ENCODE assay signal across 29 cellular contexts in the genomic region with DNA sequence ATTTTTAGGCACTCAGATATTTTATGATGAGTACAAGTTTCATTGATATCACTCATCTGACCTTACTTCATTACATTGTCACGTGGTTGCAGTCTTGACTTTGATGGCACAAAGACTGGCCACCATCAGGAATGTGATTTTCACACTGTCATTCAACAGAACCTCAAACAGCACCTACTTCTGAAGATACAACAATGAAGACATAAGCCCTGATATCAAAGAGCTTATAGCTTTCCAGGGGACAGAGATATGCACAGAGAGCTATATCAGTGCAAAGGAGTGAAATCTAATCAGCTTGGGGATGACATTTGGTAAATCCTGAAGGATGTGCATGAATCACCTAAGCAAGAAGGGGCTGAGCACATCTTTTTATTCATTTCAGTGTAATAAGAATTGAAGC.
"Had no signal": no experiment of that assay in that cellular context is flagged by ENCODE, and none has a peak within 500 bp of the region (broad histone marks: within the 10 kb centered on the region; RNA-seq: fewer than 3 reads in every experiment).

No MANE protein-coding gene starts in this region.

- H3K4me3 ChIP-seq: ascending aorta, esophagus squamous epithelium, gastroesophageal sphincter had no signal

- DNase-seq: activated CD4-positive, alpha-beta memory T cell treated with anti-CD3 and anti-CD28 coated beads for 36 hours; activated CD4-positive, alpha-beta T cell treated with anti-CD3 and anti-CD28 coated beads for 36 hours; activated CD4-positive, alpha-beta T cell treated with anti-CD3 and anti-CD28 coated beads, Interleukin-2, amount 10 ng/mL, durations not matched to agents 24 days and 14 days; activated CD4-positive, CD25-positive, alpha-beta regulatory T cell; activated CD4-positive, CD25-positive, alpha-beta regulatory T cell treated with anti-CD3 and anti-CD28 coated beads, Interleukin-2, amount 50 U/mL, for 72 hours; activated CD8-positive, alpha-beta memory T cell treated with anti-CD3 and anti-CD28 coated beads, Interleukin-2, amount 10 ng/mL, durations not matched to agents 7 days and 5 days; activated CD8-positive, alpha-beta memory T cell treated with anti-CD3 and anti-CD28 coated beads, Interleukin-2, amount 50 U/mL, for 4 hours; activated CD8-positive, alpha-beta T cell treated with anti-CD3 and anti-CD28 coated beads, Interleukin-2, amount 10 ng/mL, durations not matched to agents 7 days and 5 days; activated effector memory CD4-positive, alpha-beta T cell treated with anti-CD3 and anti-CD28 coated beads, Interleukin-2, amount 50 U/mL, for 16 hours; activated naive CD4-positive, alpha-beta T cell treated with anti-CD3 and anti-CD28 coated beads, Interleukin-2, amount 10 ng/mL, durations not matched to agents 7 days and 5 days; activated naive CD8-positive, alpha-beta T cell treated with anti-CD3 and anti-CD28 coated beads, Interleukin-2, amount 10 ng/mL, durations not matched to agents 7 days and 5 days; activated T-cell treated with anti-CD3 and anti-CD28 coated beads, Interleukin-2, amount 50 U/mL, for 1 hour; activated T-cell treated with anti-CD3 and anti-CD28 coated beads, Interleukin-2, amount 50 U/mL, for 48 hours; caudate nucleus; cortex of kidney; dermis blood vessel endothelial cell; effector CD4-positive, alpha-beta T cell; effector memory CD8-positive, alpha-beta T cell; esophagus squamous epithelium; foreskin melanocyte; T-helper 2 cell had no signal

- H3K27me3 ChIP-seq: ascending aorta, esophagus squamous epithelium, gastroesophageal sphincter had no signal

- H3K27ac ChIP-seq: ascending aorta, epithelial cell of prostate, esophagus squamous epithelium, gastroesophageal sphincter had no signal

- H3K36me3 ChIP-seq: ascending aorta had no signal

- FAIRE-seq: bronchial epithelial cell, colon, endometrium, endothelial cell of umbilical vein had no signal

- ATAC-seq: activated CD4-positive, alpha-beta T cell treated with anti-CD3 and anti-CD28 coated beads for 36 hours; activated CD8-positive, alpha-beta memory T cell treated with anti-CD3 and anti-CD28 coated beads, Interleukin-2, amount 10 ng/mL, durations not matched to agents 7 days and 5 days; activated CD8-positive, alpha-beta T cell treated with anti-CD3 and anti-CD28 coated beads, Interleukin-2, amount 10 ng/mL, durations not matched to agents 7 days and 5 days; activated naive CD4-positive, alpha-beta T cell treated with anti-CD3 and anti-CD28 coated beads, Interleukin-2, amount 50 U/mL, for 72 hours; effector memory CD8-positive, alpha-beta T cell; gastroesophageal sphincter had no signal

- H3K4me1 ChIP-seq: ascending aorta, esophagus squamous epithelium, gastroesophageal sphincter had no signal

- H3K9me3 ChIP-seq: ascending aorta, esophagus squamous epithelium, gastroesophageal sphincter had no signal
